In genomic region chr15:91304794-91305193, GRCh38 we compare ENCODE assay signal across 29 cellular contexts.
"Had no signal": no experiment of that assay in that cellular context is flagged by ENCODE, and none has a peak within 500 bp of the region (broad histone marks: within the 10 kb centered on the region; RNA-seq: fewer than 3 reads in every experiment).

No MANE protein-coding gene starts in this region.

- H3K36me3 Mint-ChIP-seq: memory B cell; naive B cell; natural killer cell treated with Interleukin-12 subunit alpha and Interleukin-12 subunit beta and Interleukin-15 and Interleukin-18, amount 100 ng/mL, for 72 hours had no signal

- H3K27ac ChIP-seq: coronary artery, esophagus muscularis mucosa, gastrocnemius medialis, hepatocyte, left lung, lower lobe of right lung, neutrophil, pancreas, thyroid gland, vagina had no signal

- H3K4me3 ChIP-seq: coronary artery, esophagus muscularis mucosa, gastrocnemius medialis, hepatocyte, left lung, lower lobe of right lung, mucosa of descending colon, pancreas, smooth muscle cell, thyroid gland, vagina had no signal

- H3K36me3 ChIP-seq: esophagus muscularis mucosa, gastrocnemius medialis, left lung, lower lobe of right lung, neutrophil, pancreas, thyroid gland, vagina had no signal

- H3K9me3 Mint-ChIP-seq: memory B cell; naive B cell; natural killer cell treated with Interleukin-12 subunit alpha and Interleukin-12 subunit beta and Interleukin-15 and Interleukin-18, amount 100 ng/mL, for 72 hours; neural crest cell; stimulated activated naive CD8-positive, alpha-beta T cell treated with anti-CD3 and anti-CD28 coated beads, Interleukin-15, amount 100 ng/mL, for 72 hours had no signal

- H3K4me1 Mint-ChIP-seq: naive B cell had no signal

- H3K27ac Mint-ChIP-seq: memory B cell; natural killer cell treated with Interleukin-12 subunit alpha and Interleukin-12 subunit beta and Interleukin-15 and Interleukin-18, amount 100 ng/mL, for 72 hours had no signal

- H3K27me3 ChIP-seq: pancreas, thyroid gland, vagina had no signal

- H3K4me3 Mint-ChIP-seq: memory B cell; natural killer cell treated with Interleukin-12 subunit alpha and Interleukin-12 subunit beta and Interleukin-15 and Interleukin-18, amount 100 ng/mL, for 72 hours; neural crest cell; stimulated activated naive CD8-positive, alpha-beta T cell treated with anti-CD3 and anti-CD28 coated beads, Interleukin-15, amount 100 ng/mL, for 72 hours had no signal

- H3K9me3 ChIP-seq: esophagus muscularis mucosa, gastrocnemius medialis, left lung, lower lobe of right lung, mucosa of descending colon, neutrophil, pancreas, thyroid gland, vagina had no signal

- ATAC-seq: gastrocnemius medialis; left lung; lower lobe of right lung; mucosa of descending colon; natural killer cell treated with Interleukin-12 subunit alpha and Interleukin-12 subunit beta and Interleukin-15 and Interleukin-18, amount 100 ng/mL, for 72 hours; pancreas; sciatic nerve; stimulated activated naive CD8-positive, alpha-beta T cell treated with anti-CD3 and anti-CD28 coated beads, Interleukin-15, amount 100 ng/mL, for 72 hours had no signal

- H3K4me1 ChIP-seq: pancreas, thyroid gland, vagina had no signal

- DNase-seq: dermis blood vessel endothelial cell; effector memory CD4-positive, alpha-beta T cell; foreskin fibroblast; gastrocnemius medialis; head of caudate nucleus; left cardiac atrium; left lung; lower lobe of right lung; mucosa of descending colon; naive B cell; pancreas; stimulated activated CD4-positive, alpha-beta T cell treated with anti-CD3 and anti-CD28 coated beads, Interleukin-12 subunit alpha, Interleukin-12 subunit beta, amount 100 ng/mL, for 4 hours; stimulated activated CD4-positive, alpha-beta T cell treated with anti-CD3 and anti-CD28 coated beads, Interleukin-1b, Interleukin-23, amount 100 ng/mL, for 48 hours; stimulated activated CD4-positive, alpha-beta T cell treated with anti-CD3 and anti-CD28 coated beads, Interleukin-4, amount 100 ng/mL, for 1 hour; stimulated activated CD8-positive, alpha-beta memory T cell treated with anti-CD3 and anti-CD28 coated beads, Interleukin-4, amount 100 ng/mL, for 48 hours; stimulated activated naive CD4-positive, alpha-beta T cell; stimulated activated naive CD8-positive, alpha-beta T cell treated with anti-CD3 and anti-CD28 coated beads, Interleukin-15, amount 100 ng/mL, for 72 hours; trophoblast cell had no signal
